8 cellular contexts compared by ENCODE assay signal in the genomic region with DNA sequence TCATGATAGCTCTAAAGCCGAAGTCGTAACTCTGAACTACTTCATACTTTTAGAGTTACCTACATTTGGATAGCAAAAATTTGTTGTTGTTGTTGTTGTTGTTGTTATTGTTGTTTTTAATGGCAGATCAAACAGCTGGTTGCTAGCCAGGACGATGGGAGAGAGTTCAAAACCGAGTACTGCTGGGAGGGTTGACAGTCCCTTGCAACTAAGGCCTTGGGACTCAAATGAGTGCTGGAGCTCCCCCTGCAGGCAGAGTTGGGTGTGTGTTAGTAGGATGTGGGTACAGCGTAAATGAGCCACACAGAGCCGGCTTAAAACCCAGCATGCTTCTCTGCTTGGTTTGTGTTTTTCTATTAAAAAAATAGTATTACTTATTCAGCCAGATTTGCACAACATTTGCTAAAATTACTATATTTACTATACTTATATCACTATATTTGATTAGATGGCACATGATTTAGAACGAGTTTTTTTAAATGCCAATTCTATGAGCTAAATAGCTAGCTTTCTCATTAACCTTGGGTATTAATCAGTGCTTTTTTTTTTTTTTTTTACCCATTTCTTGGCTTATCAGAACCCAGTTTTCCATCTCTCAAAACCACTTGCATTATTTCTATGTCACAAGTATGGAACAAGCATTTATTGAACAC.
DNase-seq lines count a peak whose midpoint lies in the region; ATAC-seq, FAIRE-seq and TF ChIP-seq lines count a peak whose summit lies in the region.

No MANE protein-coding gene starts in this region.

- H3K4me2 ChIP-seq in hepatocyte, result no peak overlapping the region

- DNase-seq in NK-92 treated with Interleukin-12 subunit alpha and Interleukin-12 subunit beta, amount 100 ng/mL, for 24 hours (lab: John Stamatoyannopoulos, UW), result peak; percentile 79
- DNase-seq in NK-92 (lab: John Stamatoyannopoulos, UW; ENCODE audit: unreplicated experiment) (no peak), NCI-H2029 (lab: John Stamatoyannopoulos, UW) (peak; percentile 68), T-helper 9 cell (peak; percentile 81), astrocyte of the cerebellum (ENCODE audit: low read depth) (peak; percentile 84), hepatocyte (ENCODE audit: low spot score) (peak; percentile 92), small intestine (peak; percentile 88)

- no peaks in the 10 kb centered on the region for H3K9me3 ChIP-seq in hepatocyte (ENCODE audit: low read depth)
- no peaks in the 10 kb centered on the region for H3K9me3 ChIP-seq in small intestine (ENCODE audit: control insufficient read depth, low read depth)

- H3K27ac ChIP-seq in hepatocyte, result no peak overlapping the region
- H3K27ac ChIP-seq in small intestine (ENCODE audit: low read depth in 1 of 2, low read length in 1 of 2), result no peak overlapping the region

- no peaks in the 10 kb centered on the region for H3K4me1 ChIP-seq in hepatocyte (ENCODE audit: insufficient read depth)
- H3K4me1 ChIP-seq in small intestine (ENCODE audit: control insufficient read depth in 2 of 2, insufficient read depth in 1 of 2, low read depth in 1 of 2, low read length in 1 of 2), result no peaks in the 10 kb centered on the region

- no peaks in the 10 kb centered on the region for H3K79me2 ChIP-seq in hepatocyte

- H3K9me2 ChIP-seq in hepatocyte (replicated peaks; ENCODE audit: insufficient read depth), result no peaks in the 10 kb centered on the region

- WGBS in hepatocyte (ENCODE audit: low lambda C conversion rate, missing lambda C conversion rate), result 41% methylated on average over 7 of the region's 7 CpGs
- 34 to 37% (median 35%) methylated on average over 7 of the region's 7 CpGs for WGBS in small intestine, 3 donors

- H2AFZ ChIP-seq in hepatocyte, result no peak overlapping the region

- ATAC-seq in HG02943 (IDR thresholded peaks at IDR 0.05; ENCODE audit: low read depth, unreplicated experiment), result peak; percentile 79

- in situ Hi-C loops in astrocyte of the cerebellum (cut with HindIII; ENCODE audit: low sequenced_read_pairs), result no loop called here

- H3K27me3 ChIP-seq in hepatocyte (no peaks in the 10 kb centered on the region), small intestine (ENCODE audit: control insufficient read depth in 2 of 2, insufficient read depth in 2 of 2, low read length in 2 of 2) (no peaks in the 10 kb centered on the region)

- FAIRE-seq in small intestine (lab: Jason Lieb, UNC), result no peak

- H3K4me3 ChIP-seq in astrocyte of the cerebellum (ENCODE audit: low read depth, low read length) (no peak overlapping the region), hepatocyte (no peak overlapping the region), small intestine (ENCODE audit: low read depth in 1 of 2, low read length in 2 of 2) (no peak overlapping the region)

- H3K36me3 ChIP-seq in hepatocyte (replicated peaks; ENCODE audit: insufficient read depth, low read depth) (no peaks in the 10 kb centered on the region), small intestine (ENCODE audit: control insufficient read depth in 2 of 2, insufficient read depth in 2 of 2, low read length in 2 of 2) (no peaks in the 10 kb centered on the region)

- H4K20me1 ChIP-seq in hepatocyte (ENCODE audit: insufficient read depth, poor library complexity, severe bottlenecking), result no peaks in the 10 kb centered on the region

- TF ChIP-seq CTCF in astrocyte of the cerebellum (IDR thresholded peaks at IDR 0.05; ENCODE audit: low read depth, low read length, missing control alignments), result peak; percentile 95
- TF ChIP-seq CTCF in hepatocyte (IDR thresholded peaks at IDR 0.05; ENCODE audit: poor library complexity), result peak; percentile 90
